Comparison of ENCODE assay signal across 21 cellular contexts in genomic region chr11:117871160-117871559, GRCh38. TPM values are rescaled to one million over a fixed set of nuclear protein-coding genes. Genes with fewer than 3 reads are reported as not detected.
A peak's percentile ranks its signal among the peaks of the same experiment; 100 is the strongest.
DNase-seq lines count a peak whose midpoint lies in the region; ATAC-seq and TF ChIP-seq lines count a peak whose summit lies in the region.
"Had no signal": no experiment of that assay in that cellular context is flagged by ENCODE, and none has a peak within 500 bp of the region (broad histone marks: within the 10 kb centered on the region; RNA-seq: fewer than 3 reads in every experiment).

No MANE protein-coding gene starts in this region.

- peaks cover 99% of the 10 kb centered on the region for H3K79me2 ChIP-seq in DND-41 (ENCODE audit: insufficient read depth, low read length)

- TF ChIP-seq EP300 in sigmoid colon (IDR thresholded peaks at IDR 0.05) = no peak

- H3K9me3 ChIP-seq in DND-41 (ENCODE audit: insufficient read depth, low read length, severe bottlenecking) (no peaks in the 10 kb centered on the region), lung (ENCODE audit: control insufficient read depth in 2 of 2, insufficient read depth in 1 of 2, low read length in 1 of 2) (no peaks in the 10 kb centered on the region), sigmoid colon (no peaks in the 10 kb centered on the region), tibial artery (no peaks in the 10 kb centered on the region)

- peaks cover 80% of the 10 kb centered on the region for H4K20me1 ChIP-seq in DND-41 (ENCODE audit: insufficient read depth, low read length)

- ATAC-seq in DND-41 (ENCODE audit: insufficient read depth, low read depth) = no peak
- no peak for ATAC-seq in lung (ENCODE audit: insufficient read depth, low FRiP score)
- no peak for ATAC-seq in HG02678 (IDR thresholded peaks at IDR 0.05; ENCODE audit: unreplicated experiment)
- no peak for ATAC-seq in GM21786 (IDR thresholded peaks at IDR 0.05; ENCODE audit: unreplicated experiment)
- ATAC-seq: GM12878 had no signal

- no peak overlapping the region for H3K4me3 ChIP-seq in DND-41 (ENCODE audit: low read depth in 1 of 2, low read length in 2 of 2)
- H3K4me3 ChIP-seq in lung = no peak overlapping the region
- H3K4me3 ChIP-seq in sigmoid colon = no peak overlapping the region
- H3K4me3 ChIP-seq in tibial artery = no peak overlapping the region
- H3K4me3 ChIP-seq: GM12878, PC-9 had no signal

- H3K9ac ChIP-seq in DND-41 (ENCODE audit: low read depth, low read length) = no peak overlapping the region

- TF ChIP-seq POLR2A in sigmoid colon (IDR thresholded peaks at IDR 0.05) = no peak

- WGBS in lung, 2 donors = 85 to 91% methylated on average over 18 of the region's 18 CpGs
- 49 to 80% methylated on average over 18 of the region's 18 CpGs for WGBS in sigmoid colon, 2 donors

- intact Hi-C loops in sigmoid colon (cut with DNase I) = no loop called here
- intact Hi-C loops in tibial artery (cut with DNase I; ENCODE audit: low total_unique reads) = no loop called here

- no peaks in the 10 kb centered on the region for H3K27me3 ChIP-seq in DND-41 (ENCODE audit: insufficient read depth, low read length, poor library complexity)
- no peaks in the 10 kb centered on the region for H3K27me3 ChIP-seq in lung (ENCODE audit: control insufficient read depth, insufficient read depth)
- H3K27me3 ChIP-seq in sigmoid colon = no peaks in the 10 kb centered on the region
- H3K27me3 ChIP-seq in tibial artery = peaks cover 0 to 36% of the 10 kb centered on the region in 2 donors

- H3K4me2 ChIP-seq in DND-41 (ENCODE audit: insufficient read depth, low read length) = no peak overlapping the region
- H3K4me2 ChIP-seq: PC-9 had no signal

- TF ChIP-seq CTCF in DND-41 (IDR thresholded peaks at IDR 0.05; ENCODE audit: borderline replicate concordance, extremely low read depth, low read length, poor library complexity, severe bottlenecking) (no peak), lung (IDR thresholded peaks at IDR 0.05; ENCODE audit: control extremely low read depth, extremely low read depth) (no peak), sigmoid colon (IDR thresholded peaks at IDR 0.05) (no peak), tibial artery (IDR thresholded peaks at IDR 0.05) (no peak)

- H3K36me3 ChIP-seq in DND-41 (ENCODE audit: insufficient read depth, low read length) (peaks cover 29% of the 10 kb centered on the region), lung (ENCODE audit: control insufficient read depth in 2 of 2, insufficient read depth in 2 of 2, low read length in 2 of 2) (no peaks in the 10 kb centered on the region), sigmoid colon (no peaks in the 10 kb centered on the region), tibial artery (no peaks in the 10 kb centered on the region)

- DNase-seq in DND-41 = no peak
- DNase-seq in lung (ENCODE audit: low spot score) = peak; percentile 23
- DNase-seq in sigmoid colon = no peak
- DNase-seq in NCI-H774 (lab: John Stamatoyannopoulos, UW) = no peak
- no peak for DNase-seq in tibial artery
- DNase-seq: CD4-positive, CD25-positive, alpha-beta regulatory T cell; DMS79; Karpas-422; MV-4-11; NCI-H1105 treated with DMSO at 0.1 percent for 48 hours; NCI-H2029 treated with DMSO at 0.1 percent for 48 hours; NCI-H446 treated with DMSO at 0.1 percent for 48 hours; PC-9; RPMI8226; SHP77 had no signal

- H3K4me1 ChIP-seq in DND-41 (ENCODE audit: insufficient read depth, low read length) = peaks cover 52% of the 10 kb centered on the region
- peaks cover 7 to 11% of the 10 kb centered on the region in 2 donors for H3K4me1 ChIP-seq in lung (ENCODE audit: control insufficient read depth in 2 of 2, insufficient read depth in 2 of 2, low read length in 2 of 2)
- H3K4me1 ChIP-seq in sigmoid colon = peaks cover 2 to 94% (median 91%) of the 10 kb centered on the region in 4 donors
- H3K4me1 ChIP-seq in tibial artery = peaks cover 0 to 14% (median 6%) of the 10 kb centered on the region in 4 donors

- H3K27ac ChIP-seq in DND-41 (ENCODE audit: low read length) (peak overlapping the region; percentile 54), angular gyrus (ENCODE audit: low read depth, low read length) (peak overlapping the region; percentile 78), lung (ENCODE audit: low read depth in 1 of 2, low read length in 1 of 2) (no peak overlapping the region), sigmoid colon (peak overlapping the region in 3 of 4 donors; percentile 90 to 96 (median 94)), tibial artery (no peak overlapping the region)
- H3K27ac ChIP-seq: PC-9 had no signal

- no peak overlapping the region for H2AFZ ChIP-seq in DND-41 (ENCODE audit: low read depth, low read length)
- H2AFZ ChIP-seq: PC-9 had no signal

RNA-seq across cellular contexts. Expression of gene FXYD6, which starts 5.3 kb away (rescaled TPM):
- total RNA-seq in lung = 10 to 100 TPM; 45.7 to 70.0 TPM
- polyA plus RNA-seq in lung = 10 to 100 TPM; 37.0 to 42.0 TPM
- total RNA-seq in sigmoid colon = 100 to 1,000 TPM; 243 to 305 (median 271) TPM
- 10 to 100 TPM; 12.3 to 46.4 (median 31.2) TPM for polyA plus RNA-seq in sigmoid colon
- total RNA-seq: CD4-positive, CD25-positive, alpha-beta regulatory T cell had no signal
- polyA plus RNA-seq: BJ; CD4-positive, CD25-positive, alpha-beta regulatory T cell had no signal

RNA-seq across cellular contexts. Expression of gene FXYD2, which starts 46.6 kb away (rescaled TPM):
- total RNA-seq in lung (1 to 10 TPM; 2.9 to 6.9 TPM), sigmoid colon (1 to 10 TPM; 3.2 to 6.6 (median 4.4) TPM)
- polyA plus RNA-seq in lung (1 to 10 TPM; 1.6 to 4.5 TPM), sigmoid colon (1 to 10 TPM in 2 of 3 donors, not detected in 1; 3.6 to 4.2 TPM)
- total RNA-seq: M059J, PC-9 had no signal
- polyA plus RNA-seq: BJ had no signal

RNA-seq across cellular contexts. Expression of gene TMPRSS13, which starts 58.0 kb away (rescaled TPM):
- total RNA-seq in lung = 1 to 10 TPM; 9.4 TPM
- 1 to 10 TPM; 5.8 to 9.1 TPM for polyA plus RNA-seq in lung
- not detected for total RNA-seq in sigmoid colon
- 1 to 10 TPM in 2 of 3 donors, not detected in 1; 1.4 to 1.6 TPM for polyA plus RNA-seq in sigmoid colon
- total RNA-seq: M059J had no signal
- polyA plus RNA-seq: BJ had no signal

Comparison
In these comparisons a context has a peak if more than half of its experiments do, and no peak if none do; other contexts are left out.
1. H3K27ac ChIP-seq: peak in DND-41 (single experiment), angular gyrus (single experiment) and sigmoid colon (3 of 4); none in lung (0 of 2) and tibial artery (0 of 2).
2. RNA of gene TMPRSS13, which starts 58.0 kb away (total RNA-seq): 9.4 TPM in lung; not detected in sigmoid colon; every median in the first group is over 4 times any median in the second.